8 cellular contexts compared by ENCODE assay signal in genomic region chr13:109610517-109610916, GRCh38.
DNase-seq lines count a peak whose midpoint lies in the region; ATAC-seq lines count a peak whose summit lies in the region.

No MANE protein-coding gene starts in this region.

- ATAC-seq in right cardiac atrium (peak; percentile 69 to 71), GM18861 (IDR thresholded peaks at IDR 0.05; ENCODE audit: unreplicated experiment) (no peak), HG03025 (IDR thresholded peaks at IDR 0.05; ENCODE audit: low FRiP score, unreplicated experiment) (no peak), GM19467 (IDR thresholded peaks at IDR 0.05; ENCODE audit: unreplicated experiment) (no peak)

- no peaks in the 10 kb centered on the region for H3K4me1 ChIP-seq in right cardiac atrium (ENCODE audit: control insufficient read depth, insufficient read depth, low read length)

- H3K27me3 ChIP-seq in right cardiac atrium (ENCODE audit: control insufficient read depth, insufficient read depth) = no peaks in the 10 kb centered on the region

- no peak overlapping the region for H3K27ac ChIP-seq in right cardiac atrium (ENCODE audit: low read length)

- DNase-seq in ELF-1 (ENCODE audit: low read depth, low spot score) (peak; percentile 34), LHCN-M2 (ENCODE audit: low read depth) (peak; percentile 5), right cardiac atrium (peak; percentile 22 to 71 (median 70))
- peak; percentile 56 for DNase-seq in activated CD8-positive, alpha-beta memory T cell treated with anti-CD3 and anti-CD28 coated beads, Interleukin-2, amount 50 U/mL, for 48 hours
- peak; percentile 2 to 10 (median 4) for DNase-seq in stimulated activated CD4-positive, alpha-beta T cell treated with anti-CD3 and anti-CD28 coated beads, TNF-alpha, amount 100 ng/mL, for 48 hours (ENCODE audit: low read depth in 3 of 3)

- intact Hi-C loops in right cardiac atrium (cut with DNase I) = loop anchor here in 1 of 4 donors (10.0 kb wide), 1 partner anchor 174 kb away; the partner anchor contains the start of gene IRS2

- no peaks in the 10 kb centered on the region for H3K9me3 ChIP-seq in right cardiac atrium (ENCODE audit: control insufficient read depth, low read length)

- 63% methylated on average over 4 of the region's 4 CpGs for WGBS in right cardiac atrium

- no peak overlapping the region for H3K4me3 ChIP-seq in right cardiac atrium (ENCODE audit: low read length)

Comparison
In these comparisons a context has a peak if more than half of its experiments do, and no peak if none do; other contexts are left out.
1. DNase-seq: peak in every context shown above with its lines; median percentile 70 in right cardiac atrium; 56 in activated CD8-positive, alpha-beta memory T cell treated with anti-CD3 and anti-CD28 coated beads, Interleukin-2, amount 50 U/mL, for 48 hours; 34 in ELF-1; 5 in LHCN-M2; 4 in stimulated activated CD4-positive, alpha-beta T cell treated with anti-CD3 and anti-CD28 coated beads, TNF-alpha, amount 100 ng/mL, for 48 hours.
2. ATAC-seq: peak in right cardiac atrium (2 of 2); none in GM18861 (single experiment), HG03025 (single experiment) and GM19467 (single experiment).